In the genomic region with DNA sequence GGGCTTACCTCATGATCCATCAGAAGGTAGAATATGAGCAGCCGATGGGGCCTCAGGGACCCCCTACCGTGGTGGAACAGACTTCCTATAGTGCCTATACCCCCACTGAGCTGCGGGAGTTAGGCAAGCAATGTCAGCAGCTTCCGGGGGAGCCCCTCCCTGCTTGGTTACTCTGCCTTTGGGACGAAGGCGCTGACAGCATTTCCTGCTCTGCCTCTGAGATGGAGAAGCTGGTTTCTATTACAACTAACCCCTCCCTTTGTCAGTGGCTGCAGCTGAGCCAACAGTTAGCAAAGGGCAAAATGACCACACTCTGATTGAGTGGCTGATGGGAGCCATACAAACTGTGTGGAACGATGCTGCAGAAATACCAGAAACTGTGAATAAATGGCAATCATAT, we compare ENCODE assay signal across 10 cellular contexts.
A peak's percentile ranks its signal among the peaks of the same experiment; 100 is the strongest.
DNase-seq lines count a peak whose midpoint lies in the region; ATAC-seq and TF ChIP-seq lines count a peak whose summit lies in the region.
"Had no signal": no experiment of that assay in that cellular context is flagged by ENCODE, and none has a peak within 500 bp of the region (broad histone marks: within the 10 kb centered on the region; RNA-seq: fewer than 3 reads in every experiment).

No MANE protein-coding gene starts in this region.

- DNase-seq in A172 (ENCODE audit: low spot score), result peak; percentile 59
- DNase-seq in LHCN-M2 (ENCODE audit: low read depth), result peak; percentile 21
- DNase-seq in fibroblast of villous mesenchyme (ENCODE audit: low read depth), result peak; percentile 10
- no peak for DNase-seq in NK-92 (lab: John Stamatoyannopoulos, UW; ENCODE audit: unreplicated experiment)
- no peak for DNase-seq in mucosa of gallbladder (ENCODE audit: low spot score)
- no peak for DNase-seq in NCI-H1694 (lab: John Stamatoyannopoulos, UW)
- DNase-seq: activated CD8-positive, alpha-beta memory T cell treated with anti-CD3 and anti-CD28 coated beads, Interleukin-2, amount 50 U/mL, for 48 hours had no signal

- ATAC-seq in GM18511 (IDR thresholded peaks at IDR 0.05; ENCODE audit: unreplicated experiment) (peak; percentile 68), GM19397 (IDR thresholded peaks at IDR 0.05; ENCODE audit: unreplicated experiment) (no peak)

- TF ChIP-seq CTCF in fibroblast of villous mesenchyme (IDR thresholded peaks at IDR 0.05; ENCODE audit: insufficient read depth, low read depth, low read length), result no peak

- no peak overlapping the region for H3K4me3 ChIP-seq in fibroblast of villous mesenchyme (ENCODE audit: low read depth, low read length)
- H3K4me3 ChIP-seq: skin epidermis had no signal

Comparison
In these comparisons a context has a peak if more than half of its experiments do, and no peak if none do; other contexts are left out.
1. DNase-seq: peak in A172 (single experiment), LHCN-M2 (single experiment) and fibroblast of villous mesenchyme (single experiment); none in NK-92 (single experiment), mucosa of gallbladder (single experiment) and NCI-H1694 (single experiment).